In the genomic region with DNA sequence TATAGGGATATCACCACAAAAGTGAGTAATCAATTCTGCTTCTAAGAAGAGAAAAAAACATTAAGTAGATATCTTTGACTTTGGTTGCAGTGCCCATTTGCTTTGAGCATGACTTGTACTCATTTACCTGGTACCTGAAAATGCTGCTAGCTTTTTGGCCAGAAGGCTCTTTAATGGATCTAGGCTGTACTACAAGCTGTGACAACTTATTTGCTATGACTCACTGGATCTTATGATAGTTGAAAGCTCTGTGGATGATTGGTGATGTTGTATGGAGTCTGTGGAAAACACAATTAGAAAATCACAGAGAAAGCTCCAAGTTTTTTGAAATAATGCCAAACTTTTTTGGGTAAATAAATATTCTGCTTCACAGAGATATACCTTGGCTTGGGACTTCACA, we compare ENCODE assay signal across 36 cellular contexts.
"Had no signal": no experiment of that assay in that cellular context is flagged by ENCODE, and none has a peak within 500 bp of the region (broad histone marks: within the 10 kb centered on the region; RNA-seq: fewer than 3 reads in every experiment).

No MANE protein-coding gene starts in this region.

- H3K79me2 ChIP-seq: hepatocyte had no signal

- DNase-seq: activated CD4-positive, alpha-beta memory T cell treated with anti-CD3 and anti-CD28 coated beads for 36 hours; activated CD4-positive, alpha-beta T cell treated with anti-CD3 and anti-CD28 coated beads for 36 hours; activated CD4-positive, alpha-beta T cell treated with anti-CD3 and anti-CD28 coated beads, Interleukin-2, amount 10 ng/mL, durations not matched to agents 24 days and 14 days; activated CD4-positive, CD25-positive, alpha-beta regulatory T cell; activated CD4-positive, CD25-positive, alpha-beta regulatory T cell treated with anti-CD3 and anti-CD28 coated beads, Interleukin-2, amount 50 U/mL, for 72 hours; activated CD8-positive, alpha-beta memory T cell treated with anti-CD3 and anti-CD28 coated beads, Interleukin-2, amount 10 ng/mL, durations not matched to agents 7 days and 5 days; activated CD8-positive, alpha-beta memory T cell treated with anti-CD3 and anti-CD28 coated beads, Interleukin-2, amount 50 U/mL, for 4 hours; activated CD8-positive, alpha-beta T cell treated with anti-CD3 and anti-CD28 coated beads, Interleukin-2, amount 10 ng/mL, durations not matched to agents 7 days and 5 days; activated effector memory CD4-positive, alpha-beta T cell treated with anti-CD3 and anti-CD28 coated beads, Interleukin-2, amount 50 U/mL, for 16 hours; activated naive CD4-positive, alpha-beta T cell treated with anti-CD3 and anti-CD28 coated beads for 36 hours; activated naive CD8-positive, alpha-beta T cell treated with anti-CD3 and anti-CD28 coated beads for 36 hours; activated naive CD8-positive, alpha-beta T cell treated with anti-CD3 and anti-CD28 coated beads, Interleukin-2, amount 50 U/mL, for 24 hours; activated T-cell treated with anti-CD3 and anti-CD28 coated beads, Interleukin-2, amount 50 U/mL, for 1 hour; activated T-cell treated with anti-CD3 and anti-CD28 coated beads, Interleukin-2, amount 50 U/mL, for 48 hours; adrenal gland; amygdala; aorta; cerebellar nuclear complex; dorsolateral prefrontal cortex; effector memory CD4-positive, alpha-beta T cell; endodermal cell; erythroblast; esophagus squamous epithelium; foreskin melanocyte; heart right ventricle; T-helper 1 cell; T-helper 2 cell had no signal

- H3K9me3 ChIP-seq: adrenal gland, breast epithelium, esophagus squamous epithelium, gastroesophageal sphincter, heart right ventricle had no signal

- H3K36me3 Mint-ChIP-seq: activated CD4-positive, alpha-beta memory T cell treated with anti-CD3 and anti-CD28 coated beads for 36 hours; activated CD8-positive, alpha-beta memory T cell treated with anti-CD3 and anti-CD28 coated beads, Interleukin-2, amount 10 ng/mL, durations not matched to agents 7 days and 5 days; activated naive CD4-positive, alpha-beta T cell treated with anti-CD3 and anti-CD28 coated beads, Interleukin-2, amount 50 U/mL, for 24 hours; activated naive CD8-positive, alpha-beta T cell treated with anti-CD3 and anti-CD28 coated beads for 36 hours; brain had no signal

- H3K27me3 Mint-ChIP-seq: activated CD4-positive, alpha-beta memory T cell treated with anti-CD3 and anti-CD28 coated beads for 36 hours; activated CD4-positive, alpha-beta T cell treated with anti-CD3 and anti-CD28 coated beads for 36 hours; activated CD4-positive, alpha-beta T cell treated with anti-CD3 and anti-CD28 coated beads, Interleukin-2, amount 10 ng/mL, durations not matched to agents 24 days and 14 days; activated CD8-positive, alpha-beta memory T cell treated with anti-CD3 and anti-CD28 coated beads, Interleukin-2, amount 10 ng/mL, durations not matched to agents 7 days and 5 days; activated naive CD4-positive, alpha-beta T cell treated with anti-CD3 and anti-CD28 coated beads, Interleukin-2, amount 50 U/mL, for 24 hours; activated naive CD8-positive, alpha-beta T cell treated with anti-CD3 and anti-CD28 coated beads for 36 hours; activated naive CD8-positive, alpha-beta T cell treated with anti-CD3 and anti-CD28 coated beads, Interleukin-2, amount 50 U/mL, for 24 hours; brain; dendritic cell treated with granulocyte-macrophage colony-stimulating factor and Interleukin-4, amounts not matched to agents 40 ng/mL and 50 ng/mL, for 4 days had no signal

- H3K27ac Mint-ChIP-seq: activated CD4-positive, alpha-beta memory T cell treated with anti-CD3 and anti-CD28 coated beads for 36 hours; activated CD4-positive, alpha-beta T cell treated with anti-CD3 and anti-CD28 coated beads for 36 hours; activated CD4-positive, alpha-beta T cell treated with anti-CD3 and anti-CD28 coated beads, Interleukin-2, amount 10 ng/mL, durations not matched to agents 24 days and 14 days; activated CD8-positive, alpha-beta memory T cell treated with anti-CD3 and anti-CD28 coated beads, Interleukin-2, amount 10 ng/mL, durations not matched to agents 7 days and 5 days; activated CD8-positive, alpha-beta T cell treated with anti-CD3 and anti-CD28 coated beads, Interleukin-2, amount 10 ng/mL, durations not matched to agents 7 days and 5 days; activated naive CD4-positive, alpha-beta T cell treated with anti-CD3 and anti-CD28 coated beads for 36 hours; activated naive CD4-positive, alpha-beta T cell treated with anti-CD3 and anti-CD28 coated beads, Interleukin-2, amount 50 U/mL, for 24 hours; activated naive CD8-positive, alpha-beta T cell treated with anti-CD3 and anti-CD28 coated beads for 36 hours; activated naive CD8-positive, alpha-beta T cell treated with anti-CD3 and anti-CD28 coated beads, Interleukin-2, amount 50 U/mL, for 24 hours; activated T-helper 1 cell treated with anti-CD3 and anti-CD28 coated beads, Interleukin-12 subunit alpha, Interleukin-12 subunit beta, Interleukin-2, Interleukin-4 antibody, amounts not matched to agents 30 ng/mL and 10 ng/mL and 1 ng/mL, durations not matched to agents 14 hours and 24 hours and 36 hours; activated T-helper 2 cell treated with anti-CD3 and anti-CD28 coated beads, Interferon-gamma antibody, Interleukin-2, Interleukin-4, amounts not matched to agents 10 μg/mL and 5 μg/mL and 100 μg/mL, durations not matched to agents 14 hours and 24 hours and 36 hours; brain; dendritic cell treated with granulocyte-macrophage colony-stimulating factor and Interleukin-4, amounts not matched to agents 40 ng/mL and 50 ng/mL, for 4 days; endodermal cell had no signal

- H3K36me3 ChIP-seq: adrenal gland, breast epithelium, esophagus squamous epithelium, gastroesophageal sphincter, heart right ventricle had no signal

- H3K27me3 ChIP-seq: adrenal gland, breast epithelium, dorsolateral prefrontal cortex, esophagus squamous epithelium, gastroesophageal sphincter, heart right ventricle, hepatocyte had no signal

- ATAC-seq: activated CD4-positive, alpha-beta T cell treated with anti-CD3 and anti-CD28 coated beads for 36 hours; activated CD8-positive, alpha-beta memory T cell treated with anti-CD3 and anti-CD28 coated beads, Interleukin-2, amount 10 ng/mL, durations not matched to agents 7 days and 5 days; activated CD8-positive, alpha-beta T cell treated with anti-CD3 and anti-CD28 coated beads, Interleukin-2, amount 10 ng/mL, durations not matched to agents 7 days and 5 days; activated naive CD8-positive, alpha-beta T cell treated with anti-CD3 and anti-CD28 coated beads, Interleukin-2, amount 50 U/mL, for 24 hours; gastroesophageal sphincter; heart right ventricle had no signal

- H2AFZ ChIP-seq: hepatocyte had no signal

- H3K4me3 Mint-ChIP-seq: activated CD4-positive, alpha-beta memory T cell treated with anti-CD3 and anti-CD28 coated beads for 36 hours; activated CD4-positive, alpha-beta T cell treated with anti-CD3 and anti-CD28 coated beads for 36 hours; activated CD4-positive, alpha-beta T cell treated with anti-CD3 and anti-CD28 coated beads, Interleukin-2, amount 10 ng/mL, durations not matched to agents 24 days and 14 days; activated CD8-positive, alpha-beta memory T cell treated with anti-CD3 and anti-CD28 coated beads, Interleukin-2, amount 10 ng/mL, durations not matched to agents 7 days and 5 days; activated CD8-positive, alpha-beta T cell treated with anti-CD3 and anti-CD28 coated beads, Interleukin-2, amount 10 ng/mL, durations not matched to agents 7 days and 5 days; activated naive CD4-positive, alpha-beta T cell treated with anti-CD3 and anti-CD28 coated beads for 36 hours; activated naive CD4-positive, alpha-beta T cell treated with anti-CD3 and anti-CD28 coated beads, Interleukin-2, amount 50 U/mL, for 24 hours; activated naive CD8-positive, alpha-beta T cell treated with anti-CD3 and anti-CD28 coated beads for 36 hours; activated naive CD8-positive, alpha-beta T cell treated with anti-CD3 and anti-CD28 coated beads, Interleukin-2, amount 50 U/mL, for 24 hours; activated T-helper 1 cell treated with anti-CD3 and anti-CD28 coated beads, Interleukin-12 subunit alpha, Interleukin-12 subunit beta, Interleukin-2, Interleukin-4 antibody, amounts not matched to agents 30 ng/mL and 10 ng/mL and 1 ng/mL, durations not matched to agents 14 hours and 24 hours and 36 hours; brain; dendritic cell treated with granulocyte-macrophage colony-stimulating factor and Interleukin-4, amounts not matched to agents 40 ng/mL and 50 ng/mL, for 4 days; endodermal cell had no signal

- H3K27ac ChIP-seq: adrenal gland, breast epithelium, coronary artery, dorsolateral prefrontal cortex, esophagus squamous epithelium, gastroesophageal sphincter, heart right ventricle, hepatocyte had no signal

- H3K4me2 ChIP-seq: hepatocyte had no signal

- H3K4me1 ChIP-seq: adrenal gland, breast epithelium, esophagus squamous epithelium, gastroesophageal sphincter, heart right ventricle had no signal

- H3K4me1 Mint-ChIP-seq: activated CD4-positive, alpha-beta T cell treated with anti-CD3 and anti-CD28 coated beads for 36 hours; activated CD4-positive, alpha-beta T cell treated with anti-CD3 and anti-CD28 coated beads, Interleukin-2, amount 10 ng/mL, durations not matched to agents 24 days and 14 days; activated CD8-positive, alpha-beta memory T cell treated with anti-CD3 and anti-CD28 coated beads, Interleukin-2, amount 10 ng/mL, durations not matched to agents 7 days and 5 days; activated naive CD4-positive, alpha-beta T cell treated with anti-CD3 and anti-CD28 coated beads, Interleukin-2, amount 50 U/mL, for 24 hours; activated naive CD8-positive, alpha-beta T cell treated with anti-CD3 and anti-CD28 coated beads for 36 hours; activated naive CD8-positive, alpha-beta T cell treated with anti-CD3 and anti-CD28 coated beads, Interleukin-2, amount 50 U/mL, for 24 hours; brain had no signal

- H3K4me3 ChIP-seq: adrenal gland, breast epithelium, coronary artery, dorsolateral prefrontal cortex, esophagus squamous epithelium, gastroesophageal sphincter, heart right ventricle, hepatocyte had no signal
